ENCODE assay signal across 1 cellular context in the genomic region with DNA sequence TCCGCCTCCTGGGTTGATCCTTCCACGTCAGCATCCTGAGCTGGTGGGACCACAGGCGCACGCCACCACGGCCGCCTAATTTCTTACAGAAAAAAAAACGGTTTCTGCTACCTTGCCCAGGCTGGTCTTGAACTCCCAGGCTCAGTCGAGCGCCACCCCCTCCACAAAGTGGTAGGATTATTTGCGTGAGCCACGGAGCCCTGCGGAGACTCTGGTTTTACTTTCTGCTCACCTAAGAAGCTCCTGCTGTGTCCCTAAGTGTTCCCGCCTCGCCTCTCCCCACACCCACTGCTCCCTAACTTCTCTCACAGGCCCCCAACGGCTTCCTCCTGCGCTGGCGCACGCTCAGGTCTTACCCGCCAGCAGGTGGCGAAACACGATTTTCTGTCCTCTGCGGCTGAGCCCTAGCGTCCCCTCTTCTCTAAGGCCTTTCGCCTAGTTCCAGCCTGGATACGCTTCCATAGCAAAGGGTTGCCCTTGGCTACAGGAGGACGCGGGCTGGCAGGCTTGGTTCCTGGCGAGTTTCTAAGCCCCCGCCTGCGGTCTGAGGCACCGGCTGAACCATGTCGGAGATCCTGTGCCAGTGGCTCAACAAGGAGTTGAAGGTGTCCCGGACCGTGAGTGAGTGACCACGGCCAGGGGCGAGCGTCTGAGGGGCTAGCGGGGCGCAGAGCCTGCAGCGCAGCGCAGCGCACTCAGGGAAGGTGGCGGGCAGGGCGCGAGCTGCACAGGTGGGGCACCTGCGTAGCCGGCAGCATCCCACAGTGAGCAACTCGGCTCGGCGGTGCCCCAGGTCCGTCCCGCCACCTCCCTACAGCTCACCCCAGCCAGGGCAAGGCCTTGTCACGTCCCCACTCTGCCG.
TF ChIP-seq lines count a peak whose summit lies in the region.

A gene with protein sequence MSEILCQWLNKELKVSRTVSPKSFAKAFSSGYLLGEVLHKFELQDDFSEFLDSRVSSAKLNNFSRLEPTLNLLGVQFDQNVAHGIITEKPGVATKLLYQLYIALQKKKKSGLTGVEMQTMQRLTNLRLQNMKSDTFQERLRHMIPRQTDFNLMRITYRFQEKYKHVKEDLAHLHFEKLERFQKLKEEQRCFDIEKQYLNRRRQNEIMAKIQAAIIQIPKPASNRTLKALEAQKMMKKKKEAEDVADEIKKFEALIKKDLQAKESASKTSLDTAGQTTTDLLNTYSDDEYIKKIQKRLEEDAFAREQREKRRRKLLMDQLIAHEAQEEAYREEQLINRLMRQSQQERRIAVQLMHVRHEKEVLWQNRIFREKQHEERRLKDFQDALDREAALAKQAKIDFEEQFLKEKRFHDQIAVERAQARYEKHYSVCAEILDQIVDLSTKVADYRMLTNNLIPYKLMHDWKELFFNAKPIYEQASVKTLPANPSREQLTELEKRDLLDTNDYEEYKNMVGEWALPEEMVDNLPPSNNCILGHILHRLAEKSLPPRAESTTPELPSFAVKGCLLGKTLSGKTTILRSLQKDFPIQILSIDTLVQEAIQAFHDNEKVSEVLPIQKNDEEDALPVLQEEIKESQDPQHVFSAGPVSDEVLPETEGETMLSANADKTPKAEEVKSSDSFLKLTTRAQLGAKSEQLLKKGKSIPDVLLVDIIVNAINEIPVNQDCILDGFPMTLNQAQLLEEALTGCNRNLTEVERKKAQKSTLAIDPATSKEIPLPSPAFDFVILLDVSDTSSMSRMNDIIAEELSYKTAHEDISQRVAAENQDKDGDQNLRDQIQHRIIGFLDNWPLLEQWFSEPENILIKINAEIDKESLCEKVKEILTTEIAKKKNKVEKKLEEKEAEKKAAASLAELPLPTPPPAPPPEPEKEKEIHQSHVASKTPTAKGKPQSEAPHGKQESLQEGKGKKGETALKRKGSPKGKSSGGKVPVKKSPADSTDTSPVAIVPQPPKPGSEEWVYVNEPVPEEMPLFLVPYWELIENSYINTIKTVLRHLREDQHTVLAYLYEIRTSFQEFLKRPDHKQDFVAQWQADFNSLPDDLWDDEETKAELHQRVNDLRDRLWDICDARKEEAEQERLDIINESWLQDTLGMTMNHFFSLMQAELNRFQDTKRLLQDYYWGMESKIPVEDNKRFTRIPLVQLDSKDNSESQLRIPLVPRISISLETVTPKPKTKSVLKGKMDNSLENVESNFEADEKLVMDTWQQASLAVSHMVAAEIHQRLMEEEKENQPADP (N-terminal part only) (plus strand): TSS at position 429 of the 862 bp plus-strand sequence. CDS start 135 bp downstream, at position 564.

TF ChIP-seq in HEK293, 187 proteins besides CTCF, POLR2A, EP300 and RAD21 (continued from another document):
- TF ChIP-seq, protein P1, sequence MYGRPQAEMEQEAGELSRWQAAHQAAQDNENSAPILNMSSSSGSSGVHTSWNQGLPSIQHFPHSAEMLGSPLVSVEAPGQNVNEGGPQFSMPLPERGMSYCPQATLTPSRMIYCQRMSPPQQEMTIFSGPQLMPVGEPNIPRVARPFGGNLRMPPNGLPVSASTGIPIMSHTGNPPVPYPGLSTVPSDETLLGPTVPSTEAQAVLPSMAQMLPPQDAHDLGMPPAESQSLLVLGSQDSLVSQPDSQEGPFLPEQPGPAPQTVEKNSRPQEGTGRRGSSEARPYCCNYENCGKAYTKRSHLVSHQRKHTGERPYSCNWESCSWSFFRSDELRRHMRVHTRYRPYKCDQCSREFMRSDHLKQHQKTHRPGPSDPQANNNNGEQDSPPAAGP (tag by site-specific recombination; IDR thresholded peaks at IDR 0.05): peak; percentile 83
- TF ChIP-seq, protein P2, sequence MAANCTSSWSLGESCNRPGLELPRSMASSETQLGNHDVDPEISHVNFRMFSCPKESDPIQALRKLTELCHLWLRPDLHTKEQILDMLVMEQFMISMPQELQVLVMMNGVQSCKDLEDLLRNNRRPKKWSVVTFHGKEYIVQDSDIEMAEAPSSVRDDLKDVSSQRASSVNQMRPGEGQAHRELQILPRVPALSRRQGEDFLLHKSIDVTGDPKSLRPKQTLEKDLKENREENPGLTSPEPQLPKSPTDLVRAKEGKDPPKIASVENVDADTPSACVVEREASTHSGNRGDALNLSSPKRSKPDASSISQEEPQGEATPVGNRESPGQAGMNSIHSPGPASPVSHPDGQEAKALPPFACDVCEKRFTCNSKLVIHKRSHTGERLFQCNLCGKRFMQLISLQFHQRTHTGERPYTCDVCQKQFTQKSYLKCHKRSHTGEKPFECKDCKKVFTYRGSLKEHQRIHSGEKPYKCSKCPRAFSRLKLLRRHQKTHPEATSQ (tag by site-specific recombination; IDR thresholded peaks at IDR 0.05): peak; percentile 89; the same call in 1 of the 2 replicates
- TF ChIP-seq GLI2 (tag by site-specific recombination; IDR thresholded peaks at IDR 0.05; ENCODE audit: borderline replicate concordance, low read depth) (no peak), ZNF292 (tag by site-specific recombination; IDR thresholded peaks at IDR 0.05; ENCODE audit: borderline replicate concordance, low read depth) (no peak), GLIS1 (tag by site-specific recombination; IDR thresholded peaks at IDR 0.05) (peak; percentile 96), SALL2 (tag by site-specific recombination; IDR thresholded peaks at IDR 0.05; ENCODE audit: borderline replicate concordance) (no peak), ZNF558 (tag by site-specific recombination; IDR thresholded peaks at IDR 0.05) (peak; percentile 83; the same call in 1 of the 2 replicates)
- TF ChIP-seq, protein P3, sequence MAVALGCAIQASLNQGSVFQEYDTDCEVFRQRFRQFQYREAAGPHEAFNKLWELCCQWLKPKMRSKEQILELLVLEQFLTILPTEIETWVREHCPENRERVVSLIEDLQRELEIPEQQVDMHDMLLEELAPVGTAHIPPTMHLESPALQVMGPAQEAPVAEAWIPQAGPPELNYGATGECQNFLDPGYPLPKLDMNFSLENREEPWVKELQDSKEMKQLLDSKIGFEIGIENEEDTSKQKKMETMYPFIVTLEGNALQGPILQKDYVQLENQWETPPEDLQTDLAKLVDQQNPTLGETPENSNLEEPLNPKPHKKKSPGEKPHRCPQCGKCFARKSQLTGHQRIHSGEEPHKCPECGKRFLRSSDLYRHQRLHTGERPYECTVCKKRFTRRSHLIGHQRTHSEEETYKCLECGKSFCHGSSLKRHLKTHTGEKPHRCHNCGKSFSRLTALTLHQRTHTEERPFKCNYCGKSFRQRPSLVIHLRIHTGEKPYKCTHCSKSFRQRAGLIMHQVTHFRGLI (tag by site-specific recombination; IDR thresholded peaks at IDR 0.05): peak; percentile 18; the same call in 1 of the 2 replicates
